Comparison of ENCODE assay signal across 8 cellular contexts in the genomic region with DNA sequence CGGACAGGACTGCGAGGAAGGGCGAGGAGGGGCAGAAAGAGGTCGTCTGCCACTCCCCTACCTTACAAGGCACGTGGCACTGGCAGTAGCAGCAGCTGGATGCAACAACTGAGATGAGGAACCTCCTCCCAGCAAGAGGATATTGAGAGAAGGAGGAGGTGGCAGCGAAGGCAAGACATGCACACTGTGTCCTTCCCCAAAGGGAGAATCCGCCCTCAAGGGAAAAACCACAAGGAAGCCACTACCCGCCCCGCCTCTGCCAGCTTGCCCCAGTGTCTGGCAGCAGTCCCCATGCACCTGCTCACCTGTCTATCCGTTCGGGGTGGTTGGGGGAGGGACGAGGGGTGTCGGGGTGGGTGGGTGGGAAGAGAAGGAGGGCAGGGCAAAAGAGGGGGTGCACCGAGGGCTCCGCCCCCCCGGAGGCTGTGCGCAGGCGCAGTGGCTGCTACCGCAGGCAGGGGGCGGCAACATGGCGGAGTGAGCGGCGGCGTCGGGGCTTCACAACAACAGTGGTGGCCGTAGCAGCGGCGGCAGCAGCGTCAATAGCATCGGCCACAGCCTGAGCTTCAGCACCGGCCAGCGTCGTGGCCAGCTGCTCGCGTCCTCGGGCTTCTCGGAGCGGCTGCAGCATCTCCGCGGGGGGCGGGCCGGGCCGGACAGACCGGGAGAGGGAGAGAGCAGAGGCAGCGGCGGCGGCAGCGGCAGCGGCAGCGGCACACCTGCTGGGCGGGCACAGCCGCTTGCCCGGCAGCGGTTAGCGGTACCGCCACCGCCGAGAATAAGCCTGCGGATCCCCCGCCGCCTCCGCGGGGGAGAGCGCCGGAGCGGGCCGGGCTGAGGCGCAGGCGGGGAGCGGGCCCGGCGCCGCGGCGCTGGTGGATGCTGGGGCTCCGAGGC. TPM values are rescaled to one million over a fixed set of nuclear protein-coding genes. Genes with fewer than 3 reads are reported as not detected.
A peak's percentile ranks its signal among the peaks of the same experiment; 100 is the strongest.
DNase-seq lines count a peak whose midpoint lies in the region; ATAC-seq and TF ChIP-seq lines count a peak whose summit lies in the region.

A gene with protein sequence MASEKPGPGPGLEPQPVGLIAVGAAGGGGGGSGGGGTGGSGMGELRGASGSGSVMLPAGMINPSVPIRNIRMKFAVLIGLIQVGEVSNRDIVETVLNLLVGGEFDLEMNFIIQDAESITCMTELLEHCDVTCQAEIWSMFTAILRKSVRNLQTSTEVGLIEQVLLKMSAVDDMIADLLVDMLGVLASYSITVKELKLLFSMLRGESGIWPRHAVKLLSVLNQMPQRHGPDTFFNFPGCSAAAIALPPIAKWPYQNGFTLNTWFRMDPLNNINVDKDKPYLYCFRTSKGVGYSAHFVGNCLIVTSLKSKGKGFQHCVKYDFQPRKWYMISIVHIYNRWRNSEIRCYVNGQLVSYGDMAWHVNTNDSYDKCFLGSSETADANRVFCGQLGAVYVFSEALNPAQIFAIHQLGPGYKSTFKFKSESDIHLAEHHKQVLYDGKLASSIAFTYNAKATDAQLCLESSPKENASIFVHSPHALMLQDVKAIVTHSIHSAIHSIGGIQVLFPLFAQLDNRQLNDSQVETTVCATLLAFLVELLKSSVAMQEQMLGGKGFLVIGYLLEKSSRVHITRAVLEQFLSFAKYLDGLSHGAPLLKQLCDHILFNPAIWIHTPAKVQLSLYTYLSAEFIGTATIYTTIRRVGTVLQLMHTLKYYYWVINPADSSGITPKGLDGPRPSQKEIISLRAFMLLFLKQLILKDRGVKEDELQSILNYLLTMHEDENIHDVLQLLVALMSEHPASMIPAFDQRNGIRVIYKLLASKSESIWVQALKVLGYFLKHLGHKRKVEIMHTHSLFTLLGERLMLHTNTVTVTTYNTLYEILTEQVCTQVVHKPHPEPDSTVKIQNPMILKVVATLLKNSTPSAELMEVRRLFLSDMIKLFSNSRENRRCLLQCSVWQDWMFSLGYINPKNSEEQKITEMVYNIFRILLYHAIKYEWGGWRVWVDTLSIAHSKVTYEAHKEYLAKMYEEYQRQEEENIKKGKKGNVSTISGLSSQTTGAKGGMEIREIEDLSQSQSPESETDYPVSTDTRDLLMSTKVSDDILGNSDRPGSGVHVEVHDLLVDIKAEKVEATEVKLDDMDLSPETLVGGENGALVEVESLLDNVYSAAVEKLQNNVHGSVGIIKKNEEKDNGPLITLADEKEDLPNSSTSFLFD (N-terminal part only) (plus strand): TSS at position 436 of the 897 bp plus-strand sequence. CDS start 551 bp downstream, outside the sequence.

- ATAC-seq in GM19023 (IDR thresholded peaks at IDR 0.05; ENCODE audit: unreplicated experiment) (peak; percentile 79), HG03280 (IDR thresholded peaks at IDR 0.05; ENCODE audit: unreplicated experiment) (peak; percentile 75)

- TF ChIP-seq CTCF in AG09319 (IDR thresholded peaks at IDR 0.05; ENCODE audit: low read depth, low read length) (peak; percentile 4; the same call in 1 of the 2 replicates), dorsolateral prefrontal cortex (IDR thresholded peaks at IDR 0.05 in 54 of 56, conservative IDR thresholded peaks at IDR 0.05 in 2 of 56; ENCODE audit: low read depth in 1 of 56, partially characterized antibody in 56 of 56) (peak in 51 of 56 donors; percentile 13 to 70 (median 48)), lower leg skin (IDR thresholded peaks at IDR 0.05) (no peak)

- DNase-seq in AG09319 (ENCODE audit: extremely low read depth, low read depth) (peak; percentile 10), NCI-H524 treated with DMSO at 0.1 percent for 48 hours (lab: John Stamatoyannopoulos, UW) (peak; percentile 43), dorsolateral prefrontal cortex (peak; percentile 61 to 89 (median 77)), lower leg skin (ENCODE audit: low spot score in 2 of 2) (peak; percentile 38 to 91)
- peak; percentile 73 for DNase-seq in activated CD4-positive, alpha-beta memory T cell treated with anti-CD3 and anti-CD28 coated beads for 36 hours
- peak; percentile 56 to 62 for DNase-seq in stimulated activated CD4-positive, alpha-beta T cell treated with anti-CD3 and anti-CD28 coated beads, Interleukin-4, amount 100 ng/mL, for 48 hours (ENCODE audit: low read depth in 2 of 2)

- peak within 1 kb of the TSS in 58 of 59 donors; percentile 25 to 95 (median 85) for H3K27ac ChIP-seq in dorsolateral prefrontal cortex

- H3K9me3 Mint-ChIP-seq in activated CD4-positive, alpha-beta memory T cell treated with anti-CD3 and anti-CD28 coated beads for 36 hours: no peaks in the 10 kb centered on the region

- POLR2A ChIA-PET in activated CD4-positive, alpha-beta memory T cell treated with anti-CD3 and anti-CD28 coated beads for 36 hours (lab: Charles Lee): no interaction called here

- no peak within 1 kb of the TSS for H3K27ac Mint-ChIP-seq in activated CD4-positive, alpha-beta memory T cell treated with anti-CD3 and anti-CD28 coated beads for 36 hours

- no peaks in the 10 kb centered on the region for H3K27me3 ChIP-seq in dorsolateral prefrontal cortex

- H3K4me3 ChIP-seq in dorsolateral prefrontal cortex: peak within 1 kb of the TSS; percentile 63 to 95 (median 86)
- peak within 1 kb of the TSS; percentile 68 for H3K4me3 ChIP-seq in lower leg skin (ENCODE audit: low read depth, poor library complexity, severe bottlenecking)

- H3K4me1 Mint-ChIP-seq in activated CD4-positive, alpha-beta memory T cell treated with anti-CD3 and anti-CD28 coated beads for 36 hours (ENCODE audit: low read depth): peaks cover 16% of the 10 kb centered on the region

- CTCF ChIA-PET in activated CD4-positive, alpha-beta memory T cell treated with anti-CD3 and anti-CD28 coated beads for 36 hours (lab: Charles Lee): no interaction called here

- H3K36me3 Mint-ChIP-seq in activated CD4-positive, alpha-beta memory T cell treated with anti-CD3 and anti-CD28 coated beads for 36 hours: no peaks in the 10 kb centered on the region

- H3K27me3 Mint-ChIP-seq in activated CD4-positive, alpha-beta memory T cell treated with anti-CD3 and anti-CD28 coated beads for 36 hours: peaks cover 31% of the 10 kb centered on the region

- 1% methylated on average over 38 to 74 of the region's 76 CpGs for WGBS in lower leg skin, 2 donors

- TF ChIP-seq POLR2A in lower leg skin (IDR thresholded peaks at IDR 0.05): no peak

- intact Hi-C loops in activated CD4-positive, alpha-beta memory T cell treated with anti-CD3 and anti-CD28 coated beads for 36 hours (cut with micrococcal nuclease): loop anchor here (2.0 to 10.0 kb wide), 3 partner anchors 215 to 785 kb away; partner anchors contain the start of gene MAB21L1
- intact Hi-C loops in dorsolateral prefrontal cortex (cut with DNase I) (loop anchor here (5.0 kb wide), 2 partner anchors 215 to 270 kb away; no protein-coding TSS in a partner anchor), lower leg skin (cut with DNase I; ENCODE audit: low total_unique reads) (no loop called here)

- H3K4me3 Mint-ChIP-seq in activated CD4-positive, alpha-beta memory T cell treated with anti-CD3 and anti-CD28 coated beads for 36 hours: peak within 1 kb of the TSS; percentile 79

RNA-seq across cellular contexts. Expression of the gene that starts here (rescaled TPM):
- under 1 TPM; 0.26 to 0.29 TPM for total RNA-seq in activated CD4-positive, alpha-beta memory T cell treated with anti-CD3 and anti-CD28 coated beads for 36 hours
- total RNA-seq in dorsolateral prefrontal cortex (100 to 1,000 TPM in 17 of 120 experiments, 10 to 100 TPM in 103; 41.1 to 110 (median 86.2) TPM), lower leg skin (1 to 10 TPM; 1.5 to 4.5 (median 3.7) TPM)

Comparison
In these comparisons a context has a peak if more than half of its experiments do, and no peak if none do; other contexts are left out.
1. Peak in every context shown above with its lines: DNase-seq, ATAC-seq, H3K4me3 ChIP-seq and H3K27ac ChIP-seq.
2. RNA of the gene that starts here (total RNA-seq): 41.1 to 110 TPM in dorsolateral prefrontal cortex; 1.5 to 4.5 TPM in lower leg skin and 0.26 to 0.29 TPM in activated CD4-positive, alpha-beta memory T cell treated with anti-CD3 and anti-CD28 coated beads for 36 hours; every median in the first group is over 4 times any median in the second.
3. Peak in DNase-seq in activated CD4-positive, alpha-beta memory T cell treated with anti-CD3 and anti-CD28 coated beads for 36 hours; RNA of the gene not detected or under 1 TPM.
4. DNase-seq: peak in every context shown above with its lines; median percentile 77 in dorsolateral prefrontal cortex; 73 in activated CD4-positive, alpha-beta memory T cell treated with anti-CD3 and anti-CD28 coated beads for 36 hours; 64 in lower leg skin; 59 in stimulated activated CD4-positive, alpha-beta T cell treated with anti-CD3 and anti-CD28 coated beads, Interleukin-4, amount 100 ng/mL, for 48 hours; 43 in NCI-H524 treated with DMSO at 0.1 percent for 48 hours; 10 in AG09319.
5. CTCF ChIP-seq: peak in AG09319 (single experiment) and dorsolateral prefrontal cortex (51 of 56); none in lower leg skin (0 of 3).